Comparison of ENCODE assay signal across 2 cellular contexts in the genomic region with DNA sequence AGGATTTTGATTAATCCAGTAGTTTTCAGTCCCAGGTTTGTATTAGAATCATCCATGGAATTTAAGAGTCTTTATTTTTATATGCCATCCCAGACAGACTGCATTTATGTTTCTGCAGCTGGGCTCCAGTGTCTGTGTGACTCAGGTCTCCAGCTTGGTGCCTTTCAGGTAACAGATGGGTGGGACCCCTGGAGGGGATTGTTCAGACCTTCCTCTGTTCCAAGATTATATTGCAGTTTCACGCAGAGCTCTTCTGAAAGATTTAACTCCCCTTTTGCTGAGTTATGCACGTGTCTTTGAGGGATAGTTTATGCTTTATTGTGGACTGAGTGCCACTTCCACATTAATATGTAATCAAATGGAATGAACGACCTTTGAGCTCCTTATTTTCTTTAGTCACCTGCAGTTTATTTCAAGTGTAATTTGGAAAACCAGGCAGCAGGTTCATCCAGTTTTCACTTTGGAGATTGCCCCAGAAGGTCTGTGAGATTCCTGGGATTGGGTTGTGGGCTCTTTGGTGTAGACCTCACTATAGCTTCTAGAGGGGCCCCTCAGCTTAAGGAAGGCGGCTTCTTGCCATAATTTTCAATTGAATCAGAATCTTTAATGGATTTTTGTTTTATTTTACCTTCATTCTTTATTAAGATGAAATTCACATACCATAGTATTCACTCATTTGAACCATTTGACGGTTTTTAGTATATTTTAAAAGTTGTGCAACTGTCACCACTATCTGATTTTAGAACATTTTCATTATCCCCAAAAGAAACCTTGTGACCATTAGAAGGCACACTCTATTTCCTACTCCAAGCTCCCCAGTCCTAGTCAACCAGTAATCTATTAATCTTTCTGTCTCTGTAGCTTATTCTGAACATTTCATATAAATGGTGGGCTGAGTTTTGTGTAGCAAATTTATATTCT.
TF ChIP-seq lines count a peak whose summit lies in the region.

No MANE protein-coding gene starts in this region.

TF ChIP-seq in Ishikawa, 13 proteins besides CTCF, POLR2A, EP300 and RAD21 (continued from another document):
- no peak for TF ChIP-seq ZBTB7A (IDR thresholded peaks at IDR 0.05; ENCODE audit: low read depth)
- no peak for TF ChIP-seq YY1 (IDR thresholded peaks at IDR 0.05; ENCODE audit: low read depth)
- no peak for TF ChIP-seq CREB1 (IDR thresholded peaks at IDR 0.05; ENCODE audit: low read depth)
- TF ChIP-seq, protein P1, sequence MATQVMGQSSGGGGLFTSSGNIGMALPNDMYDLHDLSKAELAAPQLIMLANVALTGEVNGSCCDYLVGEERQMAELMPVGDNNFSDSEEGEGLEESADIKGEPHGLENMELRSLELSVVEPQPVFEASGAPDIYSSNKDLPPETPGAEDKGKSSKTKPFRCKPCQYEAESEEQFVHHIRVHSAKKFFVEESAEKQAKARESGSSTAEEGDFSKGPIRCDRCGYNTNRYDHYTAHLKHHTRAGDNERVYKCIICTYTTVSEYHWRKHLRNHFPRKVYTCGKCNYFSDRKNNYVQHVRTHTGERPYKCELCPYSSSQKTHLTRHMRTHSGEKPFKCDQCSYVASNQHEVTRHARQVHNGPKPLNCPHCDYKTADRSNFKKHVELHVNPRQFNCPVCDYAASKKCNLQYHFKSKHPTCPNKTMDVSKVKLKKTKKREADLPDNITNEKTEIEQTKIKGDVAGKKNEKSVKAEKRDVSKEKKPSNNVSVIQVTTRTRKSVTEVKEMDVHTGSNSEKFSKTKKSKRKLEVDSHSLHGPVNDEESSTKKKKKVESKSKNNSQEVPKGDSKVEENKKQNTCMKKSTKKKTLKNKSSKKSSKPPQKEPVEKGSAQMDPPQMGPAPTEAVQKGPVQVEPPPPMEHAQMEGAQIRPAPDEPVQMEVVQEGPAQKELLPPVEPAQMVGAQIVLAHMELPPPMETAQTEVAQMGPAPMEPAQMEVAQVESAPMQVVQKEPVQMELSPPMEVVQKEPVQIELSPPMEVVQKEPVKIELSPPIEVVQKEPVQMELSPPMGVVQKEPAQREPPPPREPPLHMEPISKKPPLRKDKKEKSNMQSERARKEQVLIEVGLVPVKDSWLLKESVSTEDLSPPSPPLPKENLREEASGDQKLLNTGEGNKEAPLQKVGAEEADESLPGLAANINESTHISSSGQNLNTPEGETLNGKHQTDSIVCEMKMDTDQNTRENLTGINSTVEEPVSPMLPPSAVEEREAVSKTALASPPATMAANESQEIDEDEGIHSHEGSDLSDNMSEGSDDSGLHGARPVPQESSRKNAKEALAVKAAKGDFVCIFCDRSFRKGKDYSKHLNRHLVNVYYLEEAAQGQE (IDR thresholded peaks at IDR 0.05; ENCODE audit: low read depth): no peak
- TF ChIP-seq TAF1 (IDR thresholded peaks at IDR 0.05; ENCODE audit: low read depth): no peak
- TF ChIP-seq, protein P2, sequence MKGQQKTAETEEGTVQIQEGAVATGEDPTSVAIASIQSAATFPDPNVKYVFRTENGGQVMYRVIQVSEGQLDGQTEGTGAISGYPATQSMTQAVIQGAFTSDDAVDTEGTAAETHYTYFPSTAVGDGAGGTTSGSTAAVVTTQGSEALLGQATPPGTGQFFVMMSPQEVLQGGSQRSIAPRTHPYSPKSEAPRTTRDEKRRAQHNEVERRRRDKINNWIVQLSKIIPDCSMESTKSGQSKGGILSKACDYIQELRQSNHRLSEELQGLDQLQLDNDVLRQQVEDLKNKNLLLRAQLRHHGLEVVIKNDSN (IDR thresholded peaks at IDR 0.05): no peak
- TF ChIP-seq FOXM1 (IDR thresholded peaks at IDR 0.05; ENCODE audit: borderline replicate concordance, low read depth): 0 out of 2 replicates have a peak, but pooled peaks have one; percentile 29
- no peak for TF ChIP-seq EGR1 (IDR thresholded peaks at IDR 0.05)
- TF ChIP-seq TEAD4 (IDR thresholded peaks at IDR 0.05): no peak
- no peak for TF ChIP-seq CEBPB (IDR thresholded peaks at IDR 0.05)
- peak; percentile 24; the same call in 1 of the 2 replicates for TF ChIP-seq NFIC (IDR thresholded peaks at IDR 0.05)
- TF ChIP-seq TCF12 (IDR thresholded peaks at IDR 0.05; ENCODE audit: low read depth): peak; percentile 76; the same call in 1 of the 2 replicates

TF ChIP-seq in K562, 482 proteins besides CTCF, POLR2A, EP300 and RAD21 (continued from another document):
- TF ChIP-seq ELF1 (tag; IDR thresholded peaks at IDR 0.05) (no peak), CEBPB (tag; IDR thresholded peaks at IDR 0.05) (peak; percentile 69), CBFB (CRISPR knock-in tag; IDR thresholded peaks at IDR 0.05) (no peak), CEBPG (CRISPR knock-in tag; IDR thresholded peaks at IDR 0.05) (no peak), CEBPG (tag; conservative IDR thresholded peaks at IDR 0.05 in 1 of 2, IDR thresholded peaks at IDR 0.05 in 1 of 2) (peak; percentile 49 to 80; a peak in 3 of 4 replicates)
- TF ChIP-seq, protein P3, sequence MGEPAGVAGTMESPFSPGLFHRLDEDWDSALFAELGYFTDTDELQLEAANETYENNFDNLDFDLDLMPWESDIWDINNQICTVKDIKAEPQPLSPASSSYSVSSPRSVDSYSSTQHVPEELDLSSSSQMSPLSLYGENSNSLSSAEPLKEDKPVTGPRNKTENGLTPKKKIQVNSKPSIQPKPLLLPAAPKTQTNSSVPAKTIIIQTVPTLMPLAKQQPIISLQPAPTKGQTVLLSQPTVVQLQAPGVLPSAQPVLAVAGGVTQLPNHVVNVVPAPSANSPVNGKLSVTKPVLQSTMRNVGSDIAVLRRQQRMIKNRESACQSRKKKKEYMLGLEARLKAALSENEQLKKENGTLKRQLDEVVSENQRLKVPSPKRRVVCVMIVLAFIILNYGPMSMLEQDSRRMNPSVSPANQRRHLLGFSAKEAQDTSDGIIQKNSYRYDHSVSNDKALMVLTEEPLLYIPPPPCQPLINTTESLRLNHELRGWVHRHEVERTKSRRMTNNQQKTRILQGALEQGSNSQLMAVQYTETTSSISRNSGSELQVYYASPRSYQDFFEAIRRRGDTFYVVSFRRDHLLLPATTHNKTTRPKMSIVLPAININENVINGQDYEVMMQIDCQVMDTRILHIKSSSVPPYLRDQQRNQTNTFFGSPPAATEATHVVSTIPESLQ (CRISPR knock-in tag; IDR thresholded peaks at IDR 0.05): no peak
TF ChIP-seq in K562: peak in this region for 3.
